ENCODE assay signal across 16 cellular contexts in genomic region chr12:52089491-52089890, GRCh38. TPM values are rescaled to one million over a fixed set of nuclear protein-coding genes. Genes with fewer than 3 reads are reported as not detected.
A peak's percentile ranks its signal among the peaks of the same experiment; 100 is the strongest.
DNase-seq lines count a peak whose midpoint lies in the region; ATAC-seq and TF ChIP-seq lines count a peak whose summit lies in the region.
"Had no signal": no experiment of that assay in that cellular context is flagged by ENCODE, and none has a peak within 500 bp of the region (broad histone marks: within the 10 kb centered on the region; RNA-seq: fewer than 3 reads in every experiment).

No MANE protein-coding gene starts in this region.

- H2AFZ ChIP-seq in SK-N-SH (ENCODE audit: low read depth) = no peak overlapping the region
- no peak overlapping the region for H2AFZ ChIP-seq in OCI-LY7 (ENCODE audit: low read length)
- H2AFZ ChIP-seq in neural progenitor cell (replicated peaks) = no peak overlapping the region

- CTCF ChIA-PET in SK-N-SH (lab: Yijun Ruan, JAX) (interaction anchor here (1.2 to 24.8 kb wide), 2 partner anchors 56 to 96 kb away, joined by 3 to 949 read pairs; no protein-coding TSS in a partner anchor), OCI-LY7 (lab: Charles Lee; ENCODE audit: unreplicated experiment) (interaction anchor here (1.0 to 1.1 kb wide), 2 partner anchors 29 to 31 kb away, joined by 3 read pairs; no protein-coding TSS in a partner anchor), WTC11 (lab: Charles Lee) (interaction anchor here (1.2 to 11.4 kb wide), 2 partner anchors 31 to 61 kb away, joined by 5 to 388 read pairs; no protein-coding TSS in a partner anchor)

- H3K4me2 ChIP-seq in SK-N-SH (no peak overlapping the region), BLaER1 (peak overlapping the region; percentile 67; the same call in 1 of the 2 replicates), OCI-LY7 (ENCODE audit: low read length) (peak overlapping the region; percentile 15; the same call in 1 of the 2 replicates), neural progenitor cell (no peak overlapping the region)

- peaks cover 35% of the 10 kb centered on the region for H3K27me3 ChIP-seq in SK-N-SH (ENCODE audit: insufficient read depth)
- H3K27me3 ChIP-seq in BLaER1 = no peaks in the 10 kb centered on the region
- H3K27me3 ChIP-seq in neural progenitor cell = no peaks in the 10 kb centered on the region
- H3K27me3 ChIP-seq in HAP-1 (ENCODE audit: low read depth) = peaks cover 67% of the 10 kb centered on the region

- H3K4me1 Mint-ChIP-seq in neural progenitor cell (peaks cover 6% of the 10 kb centered on the region), WTC11 (peaks cover 14% of the 10 kb centered on the region)
- H3K4me1 Mint-ChIP-seq: CD8-positive, alpha-beta memory T cell had no signal

- peak overlapping the region; percentile 8 for H3K27ac Mint-ChIP-seq in neural progenitor cell
- no peak overlapping the region for H3K27ac Mint-ChIP-seq in WTC11
- H3K27ac Mint-ChIP-seq: CD8-positive, alpha-beta memory T cell had no signal

- peaks cover 1% of the 10 kb centered on the region for H3K9me3 Mint-ChIP-seq in neural progenitor cell
- H3K9me3 Mint-ChIP-seq in WTC11 = no peaks in the 10 kb centered on the region
- H3K9me3 Mint-ChIP-seq: CD8-positive, alpha-beta memory T cell had no signal

- intact Hi-C loops in OCI-LY7 (cut with micrococcal nuclease; ENCODE audit: unreplicated experiment) = no loop called here

- no peaks in the 10 kb centered on the region; a peak in 1 of 4 replicates for H3K4me1 ChIP-seq in SK-N-SH (ENCODE audit: control insufficient read depth in 1 of 2, insufficient read depth in 2 of 2, low read depth in 1 of 2, low read length in 1 of 2)
- peaks cover 35% of the 10 kb centered on the region for H3K4me1 ChIP-seq in BLaER1
- peaks cover 52% of the 10 kb centered on the region for H3K4me1 ChIP-seq in OCI-LY7 (ENCODE audit: insufficient read depth, low read length, poor library complexity, severe bottlenecking)
- H3K4me1 ChIP-seq in neural progenitor cell = no peaks in the 10 kb centered on the region
- H3K4me1 ChIP-seq in HAP-1 = no peaks in the 10 kb centered on the region

- no peak for TF ChIP-seq EP300 in SK-N-SH (IDR thresholded peaks at IDR 0.05; ENCODE audit: borderline replicate concordance in 1 of 2, low read depth in 1 of 2, low read length in 1 of 2)

- no peak for ATAC-seq in SK-N-SH treated with all-trans-retinoic acid at 6 μM for 48 hours
- no peak for ATAC-seq in HG02610 (IDR thresholded peaks at IDR 0.05; ENCODE audit: unreplicated experiment)
- no peak for ATAC-seq in WTC11
- ATAC-seq: HCT116 had no signal

- H3K36me3 ChIP-seq in SK-N-SH (replicated peaks in 1 of 2; ENCODE audit: control insufficient read depth in 1 of 2, insufficient read depth in 2 of 2, low read length in 1 of 2) = no peaks in the 10 kb centered on the region
- H3K36me3 ChIP-seq in BLaER1 = no peaks in the 10 kb centered on the region
- 0 out of 2 replicates have a peak, but pooled peaks cover 2% of the 10 kb centered on the region for H3K36me3 ChIP-seq in OCI-LY7 (ENCODE audit: insufficient read depth, low read length)
- H3K36me3 ChIP-seq in neural progenitor cell = no peaks in the 10 kb centered on the region
- no peaks in the 10 kb centered on the region for H3K36me3 ChIP-seq in HAP-1 (replicated peaks)

- H3K4me3 ChIP-seq in SK-N-SH (ENCODE audit: low read depth in 2 of 2, low read length in 1 of 2) (no peak overlapping the region), BLaER1 (no peak overlapping the region), OCI-LY7 (ENCODE audit: low read depth, low read length, poor library complexity, severe bottlenecking) (no peak overlapping the region), neural progenitor cell (no peak overlapping the region), HAP-1 (no peak overlapping the region)

- H3K9me2 ChIP-seq in SK-N-SH (no peaks in the 10 kb centered on the region), OCI-LY7 (ENCODE audit: insufficient read depth, low read length) (no peaks in the 10 kb centered on the region)

- 81% methylated on average over 11 of the region's 11 CpGs for WGBS in SK-N-SH (ENCODE audit: low lambda C conversion rate)

- H3K79me2 ChIP-seq in SK-N-SH (ENCODE audit: insufficient read depth) (no peaks in the 10 kb centered on the region), OCI-LY7 (ENCODE audit: insufficient read depth, low read depth, low read length) (no peaks in the 10 kb centered on the region), neural progenitor cell (ENCODE audit: low read depth) (no peaks in the 10 kb centered on the region)

- DNase-seq in SK-N-SH (peak; percentile 6), OCI-LY7 (ENCODE audit: low spot score) (no peak), neural progenitor cell (ENCODE audit: low spot score) (no peak), WTC11 (ENCODE audit: low spot score) (no peak), HAP-1 (ENCODE audit: low spot score in 2 of 2) (no peak)
- DNase-seq: Caco-2; CD8-positive, alpha-beta memory T cell; DMS53; GF-D8 had no signal

- H3K9me3 ChIP-seq in SK-N-SH (no peaks in the 10 kb centered on the region), BLaER1 (no peaks in the 10 kb centered on the region), OCI-LY7 (ENCODE audit: low read length) (no peaks in the 10 kb centered on the region), neural progenitor cell (ENCODE audit: low read depth) (no peaks in the 10 kb centered on the region), HAP-1 (no peaks in the 10 kb centered on the region)
- H3K9me3 ChIP-seq: Caco-2 had no signal

- in situ Hi-C loops in HAP-1 (cut with MboI; ENCODE audit: low sequenced_read_pairs) = no loop called here

- TF ChIP-seq CTCF in SK-N-SH (IDR thresholded peaks at IDR 0.05) (no peak), OCI-LY7 (conservative IDR thresholded peaks at IDR 0.05; ENCODE audit: low read length) (no peak), neural progenitor cell (IDR thresholded peaks at IDR 0.05) (no peak), WTC11 (IDR thresholded peaks at IDR 0.05) (no peak)

- no TSS peak for BruUV-seq in OCI-LY7 (replicated peaks; lab: Mats Ljungman, UMichigan)

- peaks cover 11% of the 10 kb centered on the region for H3K27me3 Mint-ChIP-seq in neural progenitor cell (ENCODE audit: insufficient read depth, low read depth)
- H3K27me3 Mint-ChIP-seq in WTC11 (ENCODE audit: low read depth) = no peaks in the 10 kb centered on the region

- TF ChIP-seq RAD21 in SK-N-SH (IDR thresholded peaks at IDR 0.05; ENCODE audit: low read length) = no peak

- H3F3A ChIP-seq in SK-N-SH (replicated peaks; ENCODE audit: insufficient read depth) = no peaks in the 10 kb centered on the region
- no peaks in the 10 kb centered on the region for H3F3A ChIP-seq in neural progenitor cell (ENCODE audit: low read depth)

- H3K27ac ChIP-seq in SK-N-SH (ENCODE audit: low read depth in 2 of 2, low read length in 1 of 2) (no peak overlapping the region), BLaER1 (no peak overlapping the region), OCI-LY7 (ENCODE audit: low read depth, low read length, poor library complexity, severe bottlenecking) (peak overlapping the region; percentile 71), neural progenitor cell (no peak overlapping the region)
- H3K27ac ChIP-seq: 22Rv1, HL-60 had no signal

- H3K36me3 Mint-ChIP-seq in neural progenitor cell (no peaks in the 10 kb centered on the region), WTC11 (no peaks in the 10 kb centered on the region)
- H3K36me3 Mint-ChIP-seq: CD8-positive, alpha-beta memory T cell had no signal

- POLR2A ChIA-PET in SK-N-SH (lab: Yijun Ruan, JAX) (no interaction called here), OCI-LY7 (lab: Charles Lee) (interaction anchor here (0.6 to 2.4 kb wide), 2 partner anchors 31 to 65 kb away, joined by 4 to 13 read pairs; no protein-coding TSS in a partner anchor), WTC11 (lab: Charles Lee) (no interaction called here)

- H3K9ac ChIP-seq in SK-N-SH (no peak overlapping the region), BLaER1 (no peak overlapping the region), neural progenitor cell (no peak overlapping the region)

- H3K4me3 Mint-ChIP-seq in neural progenitor cell (no peak overlapping the region), WTC11 (no peak overlapping the region)
- H3K4me3 Mint-ChIP-seq: CD8-positive, alpha-beta memory T cell had no signal

- H4K20me1 ChIP-seq in SK-N-SH (ENCODE audit: insufficient read depth) = no peaks in the 10 kb centered on the region
- H4K20me1 ChIP-seq in BLaER1 = no peaks in the 10 kb centered on the region
- H4K20me1 ChIP-seq in OCI-LY7 (ENCODE audit: insufficient read depth, low read length) = no peaks in the 10 kb centered on the region
- H4K20me1 ChIP-seq in neural progenitor cell (ENCODE audit: low read depth) = no peaks in the 10 kb centered on the region

TF ChIP-seq in SK-N-SH, 30 proteins besides CTCF, POLR2A, EP300 and RAD21 (continues in another document):
- TF ChIP-seq RCOR1 (IDR thresholded peaks at IDR 0.05; ENCODE audit: low read length) (no peak), TAF1 (IDR thresholded peaks at IDR 0.05; ENCODE audit: borderline replicate concordance, low read depth, low read length) (no peak)

TF ChIP-seq in SK-N-SH treated with all-trans-retinoic acid at 6 μM for 48 hours, 23 proteins besides CTCF, POLR2A, EP300 and RAD21 (continues in another document):
- TF ChIP-seq ESRRG (CRISPR knock-in tag; IDR thresholded peaks at IDR 0.05) (no peak), CSDC2 (CRISPR knock-in tag; IDR thresholded peaks at IDR 0.05) (no peak), RARB (CRISPR knock-in tag; IDR thresholded peaks at IDR 0.05) (no peak)

TF ChIP-seq in WTC11, 78 proteins besides CTCF, POLR2A, EP300 and RAD21 (continues in another document):
- no peak for TF ChIP-seq CREB1 (CRISPR knock-in tag; IDR thresholded peaks at IDR 0.05)
- no peak for TF ChIP-seq OVOL2 (CRISPR knock-in tag; IDR thresholded peaks at IDR 0.05; ENCODE audit: borderline replicate concordance)

RNA-seq across cellular contexts. Expression of gene SMIM41, which starts 10.0 kb away (rescaled TPM):
- not detected in 2 replicates for polyA plus RNA-seq in SK-N-SH (2012; rRNA removed)
- polyA plus RNA-seq in SK-N-SH (2012; cell fraction: cytosol; rRNA removed) = 0.04 TPM in 1 of 2 replicates, not detected in the other
- polyA plus RNA-seq in SK-N-SH (2012; cell fraction: nucleus; rRNA removed) = 0.06 TPM in 1 of 2 replicates, not detected in the other
- not detected in 2 replicates for total RNA-seq in OCI-LY7 (2014; rRNA removed; shearing (Covaris generic))
- total RNA-seq in OCI-LY7 (2022) = not detected in 2 replicates
- total RNA-seq in neural progenitor cell (ENCODE audit: low replicate concordance) = not detected in 2 replicates
- 0.14 to 0.21 TPM in 2 of 3 replicates, not detected in the other for total RNA-seq in WTC11 (2021)
- total RNA-seq: Caco-2; CD8-positive, alpha-beta memory T cell had no signal
- polyA plus RNA-seq: BJ; CD8-positive, alpha-beta memory T cell had no signal

RNA-seq across cellular contexts. Expression of gene ATG101, which starts 19.7 kb away (rescaled TPM):
- 160 and 170 TPM in 2 replicates for polyA plus RNA-seq in SK-N-SH (2012; rRNA removed)
- 109 and 133 TPM in 2 replicates for polyA plus RNA-seq in SK-N-SH (2012; cell fraction: cytosol; rRNA removed)
- polyA plus RNA-seq in SK-N-SH (2012; cell fraction: nucleus; rRNA removed) = 170 and 184 TPM in 2 replicates
- total RNA-seq in OCI-LY7 (2014; rRNA removed; shearing (Covaris generic)) = 53.9 and 65.5 TPM in 2 replicates
- 30.7 and 38.0 TPM in 2 replicates for total RNA-seq in OCI-LY7 (2022)
- 19.8 and 33.7 TPM in 2 replicates for total RNA-seq in neural progenitor cell (ENCODE audit: low replicate concordance)
- 43.3 to 52.1 TPM (median 45.0 TPM) in 3 replicates for total RNA-seq in WTC11 (2021)

RNA-seq across cellular contexts. Expression of gene NR4A1, which starts 38.2 kb away (rescaled TPM):
- polyA plus RNA-seq in SK-N-SH (2012; rRNA removed) = 75.2 and 120 TPM in 2 replicates
- 17.7 and 20.0 TPM in 2 replicates for polyA plus RNA-seq in SK-N-SH (2012; cell fraction: cytosol; rRNA removed)
- polyA plus RNA-seq in SK-N-SH (2012; cell fraction: nucleus; rRNA removed) = 429 and 610 TPM in 2 replicates
- total RNA-seq in OCI-LY7 (2014; rRNA removed; shearing (Covaris generic)) = 25.3 and 29.3 TPM in 2 replicates
- total RNA-seq in OCI-LY7 (2022) = 28.1 and 29.0 TPM in 2 replicates
- total RNA-seq in neural progenitor cell (ENCODE audit: low replicate concordance) = 8.2 and 13.0 TPM in 2 replicates
- 19.2 to 26.9 TPM (median 22.0 TPM) in 3 replicates for total RNA-seq in WTC11 (2021)

Comparison
In these comparisons a context has a peak if more than half of its experiments do, and no peak if none do; other contexts are left out.
1. H3K4me2 ChIP-seq: peak in BLaER1 (single experiment) and OCI-LY7 (single experiment); none in SK-N-SH (single experiment) and neural progenitor cell (single experiment).